ENCODE assay signal across 17 cellular contexts in the genomic region with DNA sequence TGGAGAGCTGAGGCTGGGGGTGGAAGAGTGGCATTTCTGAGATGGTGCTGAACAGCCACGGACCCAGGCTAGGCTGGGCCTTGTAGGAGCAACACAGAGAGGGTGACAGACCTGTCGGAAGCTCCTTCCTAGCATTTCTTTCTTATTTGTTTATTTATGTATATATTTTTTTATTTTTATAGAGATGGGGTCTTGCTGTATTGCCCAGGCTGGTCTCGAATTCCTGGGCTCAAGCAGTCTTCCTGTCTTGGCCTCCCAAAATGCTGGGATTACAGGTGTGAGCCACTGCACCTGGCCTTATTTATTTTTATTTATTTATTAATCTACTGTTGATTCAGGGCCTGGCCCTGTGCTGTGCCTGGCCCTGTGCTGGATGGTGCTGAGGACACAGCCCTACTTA. TPM values are rescaled to one million over a fixed set of nuclear protein-coding genes. Genes with fewer than 3 reads are reported as not detected.
A peak's percentile ranks its signal among the peaks of the same experiment; 100 is the strongest.
DNase-seq lines count a peak whose midpoint lies in the region; ATAC-seq and TF ChIP-seq lines count a peak whose summit lies in the region.
"Had no signal": no experiment of that assay in that cellular context is flagged by ENCODE, and none has a peak within 500 bp of the region (broad histone marks: within the 10 kb centered on the region; RNA-seq: fewer than 3 reads in every experiment).

No MANE protein-coding gene starts in this region.

- peaks cover 61% of the 10 kb centered on the region for H3K4me1 Mint-ChIP-seq in activated T-cell treated with anti-CD3 and anti-CD28 coated beads, Interleukin-2, amount 50 U/mL, for 24 hours (ENCODE audit: low read depth)
- H3K4me1 Mint-ChIP-seq in activated T-cell treated with anti-CD3 and anti-CD28 coated beads, Interleukin-2, amount 50 U/mL, for 4 hours (ENCODE audit: low read depth) = peaks cover 52% of the 10 kb centered on the region
- peaks cover 10 to 32% (median 21%) of the 10 kb centered on the region in 3 donors for H3K4me1 Mint-ChIP-seq in IgD-negative memory B cell

- H3K9me3 ChIP-seq in skeletal muscle tissue (ENCODE audit: control insufficient read depth in 3 of 3, low read length in 3 of 3) = no peaks in the 10 kb centered on the region

- H3K9me3 Mint-ChIP-seq in activated T-cell treated with anti-CD3 and anti-CD28 coated beads, Interleukin-2, amount 50 U/mL, for 24 hours = no peaks in the 10 kb centered on the region
- H3K9me3 Mint-ChIP-seq in activated T-cell treated with anti-CD3 and anti-CD28 coated beads, Interleukin-2, amount 50 U/mL, for 4 hours = no peaks in the 10 kb centered on the region
- no peaks in the 10 kb centered on the region for H3K9me3 Mint-ChIP-seq in IgD-negative memory B cell
- H3K9me3 Mint-ChIP-seq: nephron progenitor cell, type B pancreatic cell had no signal

- no peaks in the 10 kb centered on the region for H3K27me3 ChIP-seq in dorsolateral prefrontal cortex
- H3K27me3 ChIP-seq in skeletal muscle tissue (ENCODE audit: control insufficient read depth in 3 of 3, insufficient read depth in 3 of 3, low read length in 3 of 3) = no peaks in the 10 kb centered on the region

- H3K36me3 ChIP-seq in skeletal muscle tissue (ENCODE audit: control insufficient read depth in 3 of 3, insufficient read depth in 3 of 3, low read length in 3 of 3) = peaks cover 24 to 39% (median 24%) of the 10 kb centered on the region in 3 donors

- H3K4me1 ChIP-seq in skeletal muscle tissue (ENCODE audit: control insufficient read depth in 3 of 3, insufficient read depth in 3 of 3, low read length in 3 of 3) = peaks cover 53 to 80% (median 78%) of the 10 kb centered on the region in 3 donors

- H3K27ac Mint-ChIP-seq in activated T-cell treated with anti-CD3 and anti-CD28 coated beads, Interleukin-2, amount 50 U/mL, for 24 hours = peak overlapping the region; percentile 80
- H3K27ac Mint-ChIP-seq in IgD-negative memory B cell = peak overlapping the region in 1 of 3 donors; percentile 7

- H3K36me3 Mint-ChIP-seq in activated T-cell treated with anti-CD3 and anti-CD28 coated beads, Interleukin-2, amount 50 U/mL, for 24 hours (ENCODE audit: low read depth) = peaks cover 55% of the 10 kb centered on the region
- peaks cover 15% of the 10 kb centered on the region for H3K36me3 Mint-ChIP-seq in activated T-cell treated with anti-CD3 and anti-CD28 coated beads, Interleukin-2, amount 50 U/mL, for 4 hours (ENCODE audit: insufficient read depth)
- peaks cover 1% of the 10 kb centered on the region for H3K36me3 Mint-ChIP-seq in IgD-negative memory B cell

- TF ChIP-seq POLR2A in lower leg skin (IDR thresholded peaks at IDR 0.05) = no peak

- H3K9ac ChIP-seq in skeletal muscle tissue (ENCODE audit: low read depth in 1 of 3, low read length in 3 of 3) = peak overlapping the region in 2 of 3 donors; percentile 45 to 72

- no peak for DNase-seq in activated T-cell treated with anti-CD3 and anti-CD28 coated beads, Interleukin-2, amount 50 U/mL, for 24 hours
- no peak for DNase-seq in activated T-cell treated with anti-CD3 and anti-CD28 coated beads, Interleukin-2, amount 50 U/mL, for 4 hours
- DNase-seq in dorsolateral prefrontal cortex (no peak), DMS53 treated with DMSO at 0.1 percent for 48 hours (lab: John Stamatoyannopoulos, UW; ENCODE audit: unreplicated experiment) (no peak), islet precursor cell (no peak), lower leg skin (ENCODE audit: low spot score in 2 of 2) (no peak)
- DNase-seq: amygdala; NCI-H187 treated with DMSO at 0.1 percent for 48 hours; NCI-H510A; nephron progenitor cell; stimulated activated CD4-positive, alpha-beta T cell treated with anti-CD3 and anti-CD28 coated beads, Interleukin-2, amount 100 ng/mL, for 24 hours had no signal

- intact Hi-C loops in dorsolateral prefrontal cortex (cut with DNase I) (no loop called here), lower leg skin (cut with DNase I; ENCODE audit: low total_unique reads) (no loop called here)

- ATAC-seq in activated T-cell treated with anti-CD3 and anti-CD28 coated beads, Interleukin-2, amount 50 U/mL, for 4 hours = no peak
- ATAC-seq: right cardiac atrium had no signal

- no peaks in the 10 kb centered on the region for H3K27me3 Mint-ChIP-seq in activated T-cell treated with anti-CD3 and anti-CD28 coated beads, Interleukin-2, amount 50 U/mL, for 24 hours
- H3K27me3 Mint-ChIP-seq in activated T-cell treated with anti-CD3 and anti-CD28 coated beads, Interleukin-2, amount 50 U/mL, for 4 hours (ENCODE audit: low read depth) = no peaks in the 10 kb centered on the region
- no peaks in the 10 kb centered on the region for H3K27me3 Mint-ChIP-seq in IgD-negative memory B cell
- H3K27me3 Mint-ChIP-seq: type B pancreatic cell had no signal

- no peak overlapping the region for H3K4me3 Mint-ChIP-seq in activated T-cell treated with anti-CD3 and anti-CD28 coated beads, Interleukin-2, amount 50 U/mL, for 24 hours
- H3K4me3 Mint-ChIP-seq in activated T-cell treated with anti-CD3 and anti-CD28 coated beads, Interleukin-2, amount 50 U/mL, for 4 hours = no peak overlapping the region
- H3K4me3 Mint-ChIP-seq in IgD-negative memory B cell = peak overlapping the region in 3 of 4 donors; percentile 39 to 65 (median 60)
- H3K4me3 Mint-ChIP-seq: nephron progenitor cell had no signal

- peak overlapping the region in 47 of 59 donors; percentile 1 to 100 (median 57) for H3K27ac ChIP-seq in dorsolateral prefrontal cortex
- no peak overlapping the region for H3K27ac ChIP-seq in skeletal muscle tissue (ENCODE audit: low read depth, low read length)
- H3K27ac ChIP-seq: WERI-Rb-1 had no signal

- WGBS in lower leg skin, 2 donors = 80 to 93% methylated on average over 3 of the region's 3 CpGs

- peak overlapping the region in 2 of 59 donors; percentile 7 to 10 for H3K4me3 ChIP-seq in dorsolateral prefrontal cortex
- H3K4me3 ChIP-seq in skeletal muscle tissue (ENCODE audit: low read length in 3 of 3) = no peak overlapping the region
- H3K4me3 ChIP-seq in lower leg skin (ENCODE audit: low read depth, poor library complexity, severe bottlenecking) = no peak overlapping the region
- H3K4me3 ChIP-seq: SK-N-MC had no signal

- no peak for TF ChIP-seq CTCF in dorsolateral prefrontal cortex (IDR thresholded peaks at IDR 0.05 in 54 of 56, conservative IDR thresholded peaks at IDR 0.05 in 2 of 56; ENCODE audit: low read depth in 1 of 56, partially characterized antibody in 56 of 56)
- TF ChIP-seq CTCF in lower leg skin (IDR thresholded peaks at IDR 0.05) = no peak

RNA-seq across cellular contexts. Expression of gene CIC, which starts 6.5 kb away (rescaled TPM):
- total RNA-seq in activated T-cell treated with anti-CD3 and anti-CD28 coated beads, Interleukin-2, amount 50 U/mL, for 4 hours = 10 to 100 TPM; 54.9 to 67.3 (median 64.1) TPM
- 4.5 TPM for polyA plus RNA-seq in IgD-negative memory B cell
- total RNA-seq in dorsolateral prefrontal cortex (100 to 1,000 TPM in 70 of 120 experiments, 10 to 100 TPM in 50; 76.5 to 169 (median 103) TPM), skeletal muscle tissue (10.4 TPM), lower leg skin (10 to 100 TPM; 57.8 to 90.0 (median 59.0) TPM)

RNA-seq across cellular contexts. Expression of gene ERF, which starts 20.6 kb away (rescaled TPM):
- total RNA-seq in activated T-cell treated with anti-CD3 and anti-CD28 coated beads, Interleukin-2, amount 50 U/mL, for 4 hours = 10 to 100 TPM; 86.2 to 95.4 (median 89.1) TPM
- 6.7 TPM for polyA plus RNA-seq in IgD-negative memory B cell
- total RNA-seq in dorsolateral prefrontal cortex (100 to 1,000 TPM in 3 of 120 experiments, 10 to 100 TPM in 117; 22.2 to 145 (median 47.8) TPM), skeletal muscle tissue (12.0 TPM), lower leg skin (10 to 100 TPM; 29.9 to 44.0 (median 36.9) TPM)

RNA-seq across cellular contexts. Expression of gene PRR19, which starts 26.4 kb away (rescaled TPM):
- total RNA-seq in activated T-cell treated with anti-CD3 and anti-CD28 coated beads, Interleukin-2, amount 50 U/mL, for 4 hours = 1 to 10 TPM in 2 of 3 donors, under 1 TPM in 1; 0.58 to 1.5 (median 1.3) TPM
- 0.55 TPM for polyA plus RNA-seq in IgD-negative memory B cell
- total RNA-seq in dorsolateral prefrontal cortex (1 to 10 TPM in 112 of 120 experiments, under 1 TPM in 8; 0.46 to 5.4 (median 2.1) TPM), skeletal muscle tissue (not detected), lower leg skin (under 1 TPM in 3 of 4 donors, not detected in 1; 0.23 to 0.30 (median 0.29) TPM)

RNA-seq across cellular contexts. Expression of gene PAFAH1B3, which starts 26.9 kb away (rescaled TPM):
- 10 to 100 TPM; 55.2 to 67.8 (median 60.0) TPM for total RNA-seq in activated T-cell treated with anti-CD3 and anti-CD28 coated beads, Interleukin-2, amount 50 U/mL, for 4 hours
- 49.0 TPM for polyA plus RNA-seq in IgD-negative memory B cell
- 10 to 100 TPM; 16.2 to 58.0 (median 31.5) TPM for total RNA-seq in dorsolateral prefrontal cortex
- total RNA-seq in skeletal muscle tissue = 29.2 TPM
- total RNA-seq in lower leg skin = 10 to 100 TPM in 3 of 4 donors, 1 to 10 TPM in 1; 4.3 to 18.4 (median 14.0) TPM

RNA-seq across cellular contexts. Expression of gene GSK3A, which starts 33.1 kb away (rescaled TPM):
- total RNA-seq in activated T-cell treated with anti-CD3 and anti-CD28 coated beads, Interleukin-2, amount 50 U/mL, for 4 hours = 10 to 100 TPM; 51.9 to 56.4 (median 55.2) TPM
- 24.5 TPM for polyA plus RNA-seq in IgD-negative memory B cell
- total RNA-seq in dorsolateral prefrontal cortex (100 to 1,000 TPM in 36 of 120 experiments, 10 to 100 TPM in 84; 60.1 to 130 (median 91.3) TPM), skeletal muscle tissue (5.2 TPM), lower leg skin (10 to 100 TPM; 31.4 to 42.0 (median 34.1) TPM)

Comparison
In these comparisons a context has a peak if more than half of its experiments do, and no peak if none do; other contexts are left out.
1. H3K4me3 Mint-ChIP-seq: peak in IgD-negative memory B cell (3 of 4); none in activated T-cell treated with anti-CD3 and anti-CD28 coated beads, Interleukin-2, amount 50 U/mL, for 24 hours (single experiment) and activated T-cell treated with anti-CD3 and anti-CD28 coated beads, Interleukin-2, amount 50 U/mL, for 4 hours (single experiment).